Comparison of ENCODE assay signal across 22 cellular contexts in the genomic region with DNA sequence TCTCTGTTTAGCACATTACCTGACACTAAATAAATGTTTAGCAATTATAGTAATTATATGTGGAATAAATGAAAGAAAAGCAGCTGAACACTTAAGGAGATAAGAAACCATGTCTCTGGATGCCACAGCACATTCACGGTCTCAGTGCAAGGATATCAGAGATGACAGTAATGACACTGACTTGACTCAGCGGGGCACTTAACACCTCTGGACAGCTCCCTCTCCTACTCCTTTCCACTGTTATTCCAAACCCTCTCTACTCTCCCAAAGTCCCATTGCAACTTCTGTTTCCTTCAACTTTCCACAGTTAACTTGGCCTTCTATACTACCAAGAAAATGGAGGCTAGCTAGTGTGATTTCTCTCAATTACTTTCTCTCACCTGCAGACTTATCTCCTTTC.
DNase-seq lines count a peak whose midpoint lies in the region; ATAC-seq and FAIRE-seq lines count a peak whose summit lies in the region.
"Had no signal": no experiment of that assay in that cellular context is flagged by ENCODE, and none has a peak within 500 bp of the region (broad histone marks: within the 10 kb centered on the region; RNA-seq: fewer than 3 reads in every experiment).

No MANE protein-coding gene starts in this region.

- no peak overlapping the region for H3K18ac ChIP-seq in mesendoderm (ENCODE audit: low read length)

- H2BK5ac ChIP-seq in mesendoderm (ENCODE audit: low read length) = no peak overlapping the region

- no peak for FAIRE-seq in GM19239 (lab: Jason Lieb, UNC)
- FAIRE-seq: A204.1, HTR-8/SVneo had no signal

- peaks cover 86% of the 10 kb centered on the region for H3K4me1 Mint-ChIP-seq in activated naive CD8-positive, alpha-beta T cell (ENCODE audit: low read depth)
- H3K4me1 Mint-ChIP-seq in activated naive CD8-positive, alpha-beta T cell treated with anti-CD3 and anti-CD28 coated beads, Interleukin-2, amount 50 U/mL, for 24 hours = peaks cover 74% of the 10 kb centered on the region
- H3K4me1 Mint-ChIP-seq in T-helper 17 cell = peaks cover 39% of the 10 kb centered on the region
- H3K4me1 Mint-ChIP-seq in stimulated activated memory B cell treated with anti-CD40 and anti-IgM and Interleukin-4, amounts not matched to agents 10 μg/mL and 1 μg/mL and 100 μg/mL, for 72 hours = peaks cover 93% of the 10 kb centered on the region

- no peak overlapping the region for H4K8ac ChIP-seq in mesendoderm (ENCODE audit: low read depth, low read length)

- no peak overlapping the region for H2AK5ac ChIP-seq in mesendoderm (ENCODE audit: low read length)

- no peaks in the 10 kb centered on the region for H3K9me3 Mint-ChIP-seq in activated naive CD8-positive, alpha-beta T cell (ENCODE audit: low read depth)
- no peaks in the 10 kb centered on the region for H3K9me3 Mint-ChIP-seq in activated naive CD8-positive, alpha-beta T cell treated with anti-CD3 and anti-CD28 coated beads, Interleukin-2, amount 50 U/mL, for 24 hours
- no peaks in the 10 kb centered on the region for H3K9me3 Mint-ChIP-seq in stimulated activated memory B cell treated with anti-CD40 and anti-IgM and Interleukin-4, amounts not matched to agents 10 μg/mL and 1 μg/mL and 100 μg/mL, for 72 hours
- H3K9me3 Mint-ChIP-seq: brain had no signal

- no peak overlapping the region for H3K4me3 ChIP-seq in mesendoderm (ENCODE audit: low read length)
- H3K4me3 ChIP-seq: stomach, tibial artery had no signal

- no peaks in the 10 kb centered on the region for H3K36me3 ChIP-seq in mesendoderm (ENCODE audit: control insufficient read depth, insufficient read depth, low read length)
- H3K36me3 ChIP-seq: stomach, tibial artery had no signal

- no peaks in the 10 kb centered on the region for H3K79me2 ChIP-seq in mesendoderm (ENCODE audit: control insufficient read depth, insufficient read depth, low read length)

- no peak overlapping the region for H3K4ac ChIP-seq in mesendoderm (ENCODE audit: low read depth, low read length)

- no CpG with 5 or more reads among the region's 2 CpGs for WGBS in mesendoderm (ENCODE audit: extremely low coverage, insufficient coverage, low lambda C conversion rate)

- no peak overlapping the region for H3K4me3 Mint-ChIP-seq in activated naive CD8-positive, alpha-beta T cell
- H3K4me3 Mint-ChIP-seq in activated naive CD8-positive, alpha-beta T cell treated with anti-CD3 and anti-CD28 coated beads, Interleukin-2, amount 50 U/mL, for 24 hours = no peak overlapping the region
- H3K4me3 Mint-ChIP-seq in T-helper 17 cell = no peak overlapping the region
- no peak overlapping the region for H3K4me3 Mint-ChIP-seq in stimulated activated memory B cell treated with anti-CD40 and anti-IgM and Interleukin-4, amounts not matched to agents 10 μg/mL and 1 μg/mL and 100 μg/mL, for 72 hours
- H3K4me3 Mint-ChIP-seq: activated CD4-positive, alpha-beta T cell treated with anti-CD3 and anti-CD28 coated beads for 36 hours; brain had no signal

- no peak overlapping the region for H3K9ac ChIP-seq in mesendoderm (ENCODE audit: low read length)
- H3K9ac ChIP-seq: SK-N-SH had no signal

- no peaks in the 10 kb centered on the region for H3K4me1 ChIP-seq in mesendoderm (ENCODE audit: control insufficient read depth, low read depth, low read length)

- no peak overlapping the region for H2BK120ac ChIP-seq in mesendoderm (ENCODE audit: low read depth, low read length)

- H3K56ac ChIP-seq in mesendoderm (ENCODE audit: low read length) = no peak overlapping the region

- H3K27ac ChIP-seq in mesendoderm (ENCODE audit: low read depth, low read length) = no peak overlapping the region
- H3K27ac ChIP-seq: tibial artery had no signal

- no peaks in the 10 kb centered on the region for H3K79me1 ChIP-seq in mesendoderm (ENCODE audit: low read length)

- H3K36me3 Mint-ChIP-seq in activated naive CD8-positive, alpha-beta T cell = peaks cover 13% of the 10 kb centered on the region
- H3K36me3 Mint-ChIP-seq in activated naive CD8-positive, alpha-beta T cell treated with anti-CD3 and anti-CD28 coated beads, Interleukin-2, amount 50 U/mL, for 24 hours (ENCODE audit: low read depth) = peaks cover 4% of the 10 kb centered on the region
- H3K36me3 Mint-ChIP-seq in T-helper 17 cell (ENCODE audit: low read depth) = peaks cover 9% of the 10 kb centered on the region
- H3K36me3 Mint-ChIP-seq in stimulated activated memory B cell treated with anti-CD40 and anti-IgM and Interleukin-4, amounts not matched to agents 10 μg/mL and 1 μg/mL and 100 μg/mL, for 72 hours = peaks cover 63% of the 10 kb centered on the region

- H3K27me3 ChIP-seq in mesendoderm (ENCODE audit: insufficient read depth, low read length, poor library complexity) = no peaks in the 10 kb centered on the region
- H3K27me3 ChIP-seq: stomach, tibial artery had no signal

- no peak overlapping the region for H2BK15ac ChIP-seq in mesendoderm (replicated peaks; ENCODE audit: low read depth)

- DNase-seq in activated naive CD8-positive, alpha-beta T cell treated with anti-CD3 and anti-CD28 coated beads, Interleukin-2, amount 50 U/mL, for 24 hours = no peak
- DNase-seq in T-helper 17 cell (no peak), mesendoderm (peak; percentile 28), kidney glomerular epithelial cell (lab: John Stamatoyannopoulos, UW) (no peak), GM19239 (ENCODE audit: insufficient read length, low spot score) (no peak)
- DNase-seq: activated CD4-positive, alpha-beta T cell treated with anti-CD3 and anti-CD28 coated beads for 36 hours; activated gamma-delta T cell; AML-193; effector CD4-positive, alpha-beta T cell; head of caudate nucleus; KG1; NCI-H1417 treated with DMSO at 0.1 percent for 48 hours; NCI-H774; SK-N-SH; stomach; tibial artery had no signal

- H3K27ac Mint-ChIP-seq in activated naive CD8-positive, alpha-beta T cell = peak overlapping the region; percentile 61
- no peak overlapping the region for H3K27ac Mint-ChIP-seq in activated naive CD8-positive, alpha-beta T cell treated with anti-CD3 and anti-CD28 coated beads, Interleukin-2, amount 50 U/mL, for 24 hours
- peak overlapping the region; percentile 86 for H3K27ac Mint-ChIP-seq in T-helper 17 cell
- H3K27ac Mint-ChIP-seq in stimulated activated memory B cell treated with anti-CD40 and anti-IgM and Interleukin-4, amounts not matched to agents 10 μg/mL and 1 μg/mL and 100 μg/mL, for 72 hours = peak overlapping the region; percentile 79
- H3K27ac Mint-ChIP-seq: activated CD4-positive, alpha-beta T cell treated with anti-CD3 and anti-CD28 coated beads for 36 hours; brain had no signal

- no peak for ATAC-seq in activated naive CD8-positive, alpha-beta T cell treated with anti-CD3 and anti-CD28 coated beads, Interleukin-2, amount 50 U/mL, for 24 hours
- ATAC-seq in T-helper 17 cell (no peak), GM19455 (IDR thresholded peaks at IDR 0.05; ENCODE audit: unreplicated experiment) (no peak)
- no peak for ATAC-seq in stimulated activated memory B cell treated with anti-CD40 and anti-IgM and Interleukin-4, amounts not matched to agents 10 μg/mL and 1 μg/mL and 100 μg/mL, for 72 hours
- ATAC-seq: activated CD4-positive, alpha-beta T cell treated with anti-CD3 and anti-CD28 coated beads for 36 hours had no signal

- no peaks in the 10 kb centered on the region for H3K9me3 ChIP-seq in T-helper 17 cell (ENCODE audit: control insufficient read depth, low read length, poor library complexity, severe bottlenecking)
- H3K9me3 ChIP-seq: SK-N-SH, stomach, tibial artery had no signal

- H3K4me2 ChIP-seq in mesendoderm (ENCODE audit: low read length) = no peak overlapping the region
- H3K4me2 ChIP-seq: SK-N-SH had no signal

- H3K27me3 Mint-ChIP-seq in activated naive CD8-positive, alpha-beta T cell = no peaks in the 10 kb centered on the region
- no peaks in the 10 kb centered on the region for H3K27me3 Mint-ChIP-seq in activated naive CD8-positive, alpha-beta T cell treated with anti-CD3 and anti-CD28 coated beads, Interleukin-2, amount 50 U/mL, for 24 hours
- no peaks in the 10 kb centered on the region for H3K27me3 Mint-ChIP-seq in T-helper 17 cell
- H3K27me3 Mint-ChIP-seq in stimulated activated memory B cell treated with anti-CD40 and anti-IgM and Interleukin-4, amounts not matched to agents 10 μg/mL and 1 μg/mL and 100 μg/mL, for 72 hours = no peaks in the 10 kb centered on the region
- H3K27me3 Mint-ChIP-seq: activated CD4-positive, alpha-beta T cell treated with anti-CD3 and anti-CD28 coated beads for 36 hours; brain had no signal

- H3K23ac ChIP-seq in mesendoderm (ENCODE audit: low read length) = no peak overlapping the region

- no peak overlapping the region for H4K5ac ChIP-seq in mesendoderm (ENCODE audit: low read length)
